ENCODE assay signal across 7 cellular contexts in the genomic region with DNA sequence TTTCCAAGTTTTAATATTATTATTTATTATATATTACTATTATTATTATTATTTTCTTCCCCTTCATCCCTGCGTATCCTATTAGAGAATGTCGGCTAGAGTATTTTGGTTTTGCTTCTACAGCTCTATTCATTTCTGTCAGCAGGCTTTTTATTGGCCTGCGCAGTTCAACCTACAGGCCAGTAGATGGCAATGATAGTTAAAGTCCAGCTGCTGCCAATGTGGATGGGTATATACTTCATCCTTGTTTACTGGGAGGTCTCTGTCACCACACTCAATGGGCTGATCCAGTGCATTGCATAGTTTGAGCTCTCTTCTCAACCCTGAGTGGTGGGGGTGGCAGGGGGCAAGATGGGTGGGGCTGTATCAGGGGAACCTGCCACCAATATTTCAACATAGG.
A peak's percentile ranks its signal among the peaks of the same experiment; 100 is the strongest.
DNase-seq lines count a peak whose midpoint lies in the region; ATAC-seq and TF ChIP-seq lines count a peak whose summit lies in the region.

No MANE protein-coding gene starts in this region.

- TF ChIP-seq CTCF in RWPE2 (IDR thresholded peaks at IDR 0.05; ENCODE audit: poor library complexity, severe bottlenecking) = peak; percentile 58
- TF ChIP-seq CTCF in kidney epithelial cell (IDR thresholded peaks at IDR 0.05; ENCODE audit: insufficient read depth, low read length, poor library complexity, severe bottlenecking) = peak; percentile 77

- no peaks in the 10 kb centered on the region for H3K9me3 ChIP-seq in RWPE2 (ENCODE audit: severe bottlenecking)

- H3K4me3 ChIP-seq in RWPE2 (ENCODE audit: severe bottlenecking) = no peak overlapping the region
- no peak overlapping the region for H3K4me3 ChIP-seq in kidney epithelial cell (ENCODE audit: low read depth, low read length)

- ATAC-seq in GM18519 (IDR thresholded peaks at IDR 0.05; ENCODE audit: low FRiP score, unreplicated experiment) = peak; percentile 77
- ATAC-seq in HG03432 (IDR thresholded peaks at IDR 0.05; ENCODE audit: unreplicated experiment) = peak; percentile 73
- no peak for ATAC-seq in RWPE2 (ENCODE audit: low read depth)

- no peaks in the 10 kb centered on the region for H3K4me1 ChIP-seq in RWPE2 (ENCODE audit: insufficient read depth, poor library complexity, severe bottlenecking)

- DNase-seq in RWPE2 (ENCODE audit: low spot score) (no peak), kidney epithelial cell (ENCODE audit: low read depth) (no peak), middle frontal gyrus (ENCODE audit: extremely low spot score, low spot score) (no peak), posterior vena cava (ENCODE audit: low spot score) (no peak)
- no peak for DNase-seq in stimulated activated CD4-positive, alpha-beta T cell treated with anti-CD3 and anti-CD28 coated beads, Interleukin-4, amount 100 ng/mL, for 4 hours

- intact Hi-C loops in posterior vena cava (cut with DNase I) = no loop called here

- H3K27me3 ChIP-seq in RWPE2 (ENCODE audit: insufficient read depth, poor library complexity, severe bottlenecking) = no peaks in the 10 kb centered on the region
- H3K27me3 ChIP-seq in kidney epithelial cell (ENCODE audit: control insufficient read depth, insufficient read depth, low read length) = no peaks in the 10 kb centered on the region

- H3K36me3 ChIP-seq in RWPE2 (ENCODE audit: low read depth) (no peaks in the 10 kb centered on the region), kidney epithelial cell (ENCODE audit: control insufficient read depth, insufficient read depth, low read length) (no peaks in the 10 kb centered on the region)

- H3K27ac ChIP-seq in RWPE2 (ENCODE audit: poor library complexity, severe bottlenecking) = no peak overlapping the region
